Comparison of ENCODE assay signal across 20 cellular contexts in the genomic region with DNA sequence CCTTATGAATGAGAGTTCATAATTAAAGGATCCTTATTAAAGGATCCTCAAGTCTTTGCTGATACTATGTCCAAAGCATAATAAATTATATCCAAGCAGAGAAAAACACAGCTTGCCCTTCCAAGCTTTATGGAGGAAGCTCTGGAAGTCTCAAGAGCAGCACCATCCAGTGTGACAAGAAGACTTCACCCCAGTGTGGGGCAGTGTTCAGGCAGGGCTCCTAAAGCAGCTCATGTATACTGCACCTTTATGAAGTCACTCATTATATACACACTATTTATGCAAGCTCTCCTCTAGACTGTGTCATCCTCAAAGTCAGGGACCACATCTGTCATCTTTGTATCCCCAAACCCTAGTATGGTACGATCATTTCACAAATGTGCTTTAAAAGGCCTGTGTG. TPM values are rescaled to one million over a fixed set of nuclear protein-coding genes. Genes with fewer than 3 reads are reported as not detected.
DNase-seq lines count a peak whose midpoint lies in the region; ATAC-seq and TF ChIP-seq lines count a peak whose summit lies in the region.
"Had no signal": no experiment of that assay in that cellular context is flagged by ENCODE, and none has a peak within 500 bp of the region (broad histone marks: within the 10 kb centered on the region; RNA-seq: fewer than 3 reads in every experiment).

No MANE protein-coding gene starts in this region.

- CTCF ChIA-PET in Panc1 (lab: Charles Lee): no interaction called here

- in situ Hi-C loops in ACHN (cut with HindIII; ENCODE audit: low pct_ligation_motif_present, low pct_unique_long_range_greater_than_20kb, low sequenced_read_pairs) (loop anchor here (25.0 kb wide), 1 partner anchor 256 kb away; no protein-coding TSS in a partner anchor), Panc1 (cut with HindIII; ENCODE audit: low pct_unique_long_range_greater_than_20kb, low sequenced_read_pairs) (no loop called here)

- BruUV-seq in Panc1 (replicated peaks; lab: Mats Ljungman, UMichigan): no TSS peak

- TF ChIP-seq CTCF in Panc1 (IDR thresholded peaks at IDR 0.05) (peak; percentile 59), sigmoid colon (IDR thresholded peaks at IDR 0.05) (no peak)

- 72 to 82% methylated on average over 1 of the region's 1 CpG for WGBS in sigmoid colon, 2 donors

- H3K4me1 ChIP-seq in Panc1 (ENCODE audit: control insufficient read depth, insufficient read depth, low read length): peaks cover 58% of the 10 kb centered on the region
- peaks cover 0 to 54% (median 41%) of the 10 kb centered on the region in 4 donors for H3K4me1 ChIP-seq in sigmoid colon
- H3K4me1 ChIP-seq: SJCRH30 had no signal

- H3K9me3 ChIP-seq in Panc1 (ENCODE audit: control insufficient read depth, insufficient read depth, low read depth, low read length): 0 out of 2 replicates have a peak, but pooled peaks cover 6% of the 10 kb centered on the region
- H3K9me3 ChIP-seq in sigmoid colon: no peaks in the 10 kb centered on the region
- H3K9me3 ChIP-seq: Caco-2, MG63, SJCRH30 had no signal

- peak; percentile 21 for DNase-seq in ACHN
- DNase-seq in Panc1 (ENCODE audit: low read depth, low spot score): peak; percentile 43
- DNase-seq in epithelial cell of prostate (ENCODE audit: low read depth, low spot score): no peak
- DNase-seq in sigmoid colon: no peak
- no peak for DNase-seq in NCI-H226
- no peak for DNase-seq in pons (ENCODE audit: low spot score)
- DNase-seq: activated gamma-delta T cell, Caco-2, erythroblast, kidney, NCI-H187 treated with DMSO at 0.1 percent for 48 hours, NCI-H510A, occipital lobe, SJCRH30, T-helper 9 cell had no signal

- no peak for TF ChIP-seq POLR2A in sigmoid colon (IDR thresholded peaks at IDR 0.05)

- POLR2A ChIA-PET in Panc1 (lab: Charles Lee): interaction anchor here (0.9 kb wide), 1 partner anchor 9 kb away, joined by 3 read pairs; no protein-coding TSS in a partner anchor

- intact Hi-C loops in Panc1 (cut with micrococcal nuclease; ENCODE audit: unreplicated experiment) (no loop called here), sigmoid colon (cut with DNase I) (no loop called here)

- H3K27ac ChIP-seq in Panc1 (ENCODE audit: low read length) (peak overlapping the region; percentile 83), epithelial cell of prostate (peak overlapping the region; percentile 9), sigmoid colon (peak overlapping the region; percentile 47 to 96 (median 65))
- H3K27ac ChIP-seq: SJCRH30 had no signal

- H3K4me3 ChIP-seq in Panc1 (ENCODE audit: low read depth in 2 of 2, low read length in 2 of 2) (no peak overlapping the region), sigmoid colon (no peak overlapping the region)
- H3K4me3 ChIP-seq: MG63, SJCRH30 had no signal

- peak; percentile 74 for ATAC-seq in Panc1
- ATAC-seq in HG02981 (IDR thresholded peaks at IDR 0.05; ENCODE audit: unreplicated experiment): no peak
- no peak for ATAC-seq in GM18520 (IDR thresholded peaks at IDR 0.05; ENCODE audit: unreplicated experiment)
- ATAC-seq: stimulated activated effector memory CD8-positive, alpha-beta T cell treated with anti-CD3 and anti-CD28 coated beads, Interleukin-12 subunit alpha, Interleukin-12 subunit beta, amount 100 ng/mL, for 72 hours had no signal

- H3K27me3 ChIP-seq in Panc1 (ENCODE audit: control insufficient read depth, insufficient read depth, low read length) (no peaks in the 10 kb centered on the region), sigmoid colon (no peaks in the 10 kb centered on the region)
- H3K27me3 ChIP-seq: MG63, SJCRH30 had no signal

- TF ChIP-seq EP300 in sigmoid colon (IDR thresholded peaks at IDR 0.05): no peak

- H3K36me3 ChIP-seq in Panc1 (ENCODE audit: control insufficient read depth, insufficient read depth, low read length): no peaks in the 10 kb centered on the region
- H3K36me3 ChIP-seq in sigmoid colon: no peaks in the 10 kb centered on the region
- H3K36me3 ChIP-seq: SJCRH30 had no signal

RNA-seq across cellular contexts. Expression of a gene that starts 11.9 kb away (rescaled TPM):
- total RNA-seq in Panc1 (2021; ENCODE audit: unreplicated experiment) (355 TPM), sigmoid colon (100 to 1,000 TPM in 2 of 4 donors, 10 to 100 TPM in 2; 28.2 to 150 (median 104) TPM)
- 366 TPM for polyA plus RNA-seq in Panc1 (2012; ENCODE audit: insufficient read length)
- 10 to 100 TPM in 2 of 3 donors, 1 to 10 TPM in 1; 3.9 to 79.5 (median 22.8) TPM for polyA plus RNA-seq in sigmoid colon
- total RNA-seq: mononuclear cell had no signal

Comparison
In these comparisons a context has a peak if more than half of its experiments do, and no peak if none do; other contexts are left out.
1. DNase-seq: peak in ACHN (single experiment) and Panc1 (single experiment); none in epithelial cell of prostate (single experiment), sigmoid colon (single experiment), NCI-H226 (single experiment) and pons (single experiment).
2. H3K27ac ChIP-seq: peak in every context shown above with its lines; median percentile 83 in Panc1; 65 in sigmoid colon; 9 in epithelial cell of prostate.